8 cellular contexts compared by ENCODE assay signal in genomic region chr10:121927841-121928527, GRCh38. TPM values are rescaled to one million over a fixed set of nuclear protein-coding genes. Genes with fewer than 3 reads are reported as not detected.
A peak's percentile ranks its signal among the peaks of the same experiment; 100 is the strongest.
DNase-seq lines count a peak whose midpoint lies in the region; ATAC-seq and TF ChIP-seq lines count a peak whose summit lies in the region.

Gene ATE1 (minus strand): TSS chr10:121928031. CDS start chr10:121927949, 82 bp downstream.

- H3K27me3 ChIP-seq in trophoblast cell (ENCODE audit: insufficient read depth, low read length) (no peaks in the 10 kb centered on the region), tibial nerve (no peaks in the 10 kb centered on the region)

- peak within 1 kb of the TSS; percentile 95 for H2BK120ac ChIP-seq in trophoblast cell (ENCODE audit: insufficient read depth, low read length, poor library complexity)

- CTCF ChIA-PET in T-cell (lab: Charles Lee) = interaction anchor here in 1 of 2 donors (0.6 kb wide), 1 partner anchor 41 kb away, joined by 3 read pairs; no protein-coding TSS in a partner anchor

- ATAC-seq in HG02678 (IDR thresholded peaks at IDR 0.05; ENCODE audit: unreplicated experiment) = peak; percentile 86
- ATAC-seq in T-cell (replicated peaks in 1 of 4) = peak; percentile 96 to 98 (median 97)

- peak within 1 kb of the TSS; percentile 83 to 94 (median 92) for H3K4me3 Mint-ChIP-seq in T-cell

- H2BK5ac ChIP-seq in trophoblast cell (ENCODE audit: low read depth, low read length, poor library complexity) = peak within 1 kb of the TSS; percentile 97

- peak in 1 of 2 donors; percentile 93 for TF ChIP-seq EP300 in tibial nerve (IDR thresholded peaks at IDR 0.05)

- POLR2A ChIA-PET in T-cell (lab: Charles Lee) = no interaction called here

- H3K4me3 ChIP-seq in GM12875 (ENCODE audit: low read depth, low read length) (peak within 1 kb of the TSS; percentile 84), trophoblast cell (ENCODE audit: low read depth, low read length) (peak within 1 kb of the TSS; percentile 97), tibial nerve (peak within 1 kb of the TSS; percentile 81 to 100 (median 91))

- H3K23ac ChIP-seq in trophoblast cell (ENCODE audit: low read length) = no peak within 1 kb of the TSS

- DNase-seq in NCI-H128 (lab: John Stamatoyannopoulos, UW; ENCODE audit: unreplicated experiment) (peak; percentile 58), T-cell (peak; percentile 62 to 84 (median 76)), cardiac septum (ENCODE audit: low spot score) (peak; percentile 95), trophoblast cell (peak; percentile 81 to 91), tibial nerve (ENCODE audit: low spot score in 2 of 2) (peak; percentile 80 to 88)

- peak within 1 kb of the TSS; percentile 99 for H4K91ac ChIP-seq in trophoblast cell (ENCODE audit: low read depth, low read length)

- H3K27ac Mint-ChIP-seq in T-cell = peak within 1 kb of the TSS; percentile 91 to 93

- peak within 1 kb of the TSS; percentile 99 for H4K8ac ChIP-seq in trophoblast cell (ENCODE audit: low read depth, low read length)

- H2AFZ ChIP-seq in trophoblast cell (ENCODE audit: insufficient read depth, low read length, poor library complexity) = peak within 1 kb of the TSS; percentile 99

- H3K27me3 Mint-ChIP-seq in T-cell = no peaks in the 10 kb centered on the region

- TF ChIP-seq CTCF in GM12875 (IDR thresholded peaks at IDR 0.05; ENCODE audit: borderline replicate concordance, insufficient read depth, low read depth, low read length) = no peak
- peak in 2 of 5 experiments; percentile 24 to 25 for TF ChIP-seq CTCF in tibial nerve (IDR thresholded peaks at IDR 0.05)

- peak within 1 kb of the TSS; percentile 34 for H2BK12ac ChIP-seq in trophoblast cell (ENCODE audit: low read length)

- 0 to 1% (median 0%) methylated on average over 65 to 87 of the region's 87 CpGs for WGBS in adipose tissue, 3 donors
- no CpG with 5 or more reads among the region's 87 CpGs for WGBS in trophoblast cell (ENCODE audit: extremely low coverage, insufficient coverage, insufficient read length)
- 0 to 1% methylated on average over 43 to 46 of the region's 87 CpGs for WGBS in tibial nerve, 2 donors

- peaks cover 30 to 37% (median 34%) of the 10 kb centered on the region in 3 donors for H3K4me1 Mint-ChIP-seq in T-cell

- H3K9me3 ChIP-seq in trophoblast cell (ENCODE audit: insufficient read depth, low read depth, low read length) (no peaks in the 10 kb centered on the region), tibial nerve (no peaks in the 10 kb centered on the region)

- TF ChIP-seq POLR2A in tibial nerve (IDR thresholded peaks at IDR 0.05) = peak in 1 of 2 donors; percentile 76

- peak within 1 kb of the TSS; percentile 85 for H3K27ac ChIP-seq in adipose tissue (ENCODE audit: low read depth, low read length)
- peak within 1 kb of the TSS; percentile 93 for H3K27ac ChIP-seq in trophoblast cell (ENCODE audit: low read depth, low read length)
- H3K27ac ChIP-seq in tibial nerve = peak within 1 kb of the TSS; percentile 89 to 100 (median 98)

- peak within 1 kb of the TSS; percentile 98 for H4K12ac ChIP-seq in trophoblast cell (ENCODE audit: low read depth, low read length)

- peak within 1 kb of the TSS; percentile 93 for H3K4me2 ChIP-seq in trophoblast cell (ENCODE audit: low read length)

- H3K9ac ChIP-seq in trophoblast cell (ENCODE audit: low read length) = peak within 1 kb of the TSS; percentile 90

- peak within 1 kb of the TSS; percentile 98 for H3K18ac ChIP-seq in trophoblast cell (ENCODE audit: low read length)

- H3K14ac ChIP-seq in trophoblast cell (ENCODE audit: low read length) = peak within 1 kb of the TSS; percentile 95

- no peaks in the 10 kb centered on the region for H3K9me3 Mint-ChIP-seq in T-cell

- peaks cover 9% of the 10 kb centered on the region for H3K79me2 ChIP-seq in trophoblast cell (ENCODE audit: control insufficient read depth, insufficient read depth, low read length, poor library complexity)

- H3K36me3 ChIP-seq in trophoblast cell (ENCODE audit: control insufficient read depth in 1 of 2, insufficient read depth in 2 of 2, low read length in 2 of 2) (no peaks in the 10 kb centered on the region), tibial nerve (peaks cover 0 to 8% (median 0%) of the 10 kb centered on the region in 3 donors)

- peaks cover 0 to 2% of the 10 kb centered on the region in 2 experiments for H3K4me1 ChIP-seq in trophoblast cell (ENCODE audit: control insufficient read depth in 1 of 2, insufficient read depth in 2 of 2, low read length in 2 of 2)
- peaks cover 0 to 37% (median 13%) of the 10 kb centered on the region in 4 donors for H3K4me1 ChIP-seq in tibial nerve

- intact Hi-C loops in cardiac septum (cut with DNase I) = loop anchor here (5.0 to 10.0 kb wide), 3 partner anchors 44 to 187 kb away; no protein-coding TSS in a partner anchor

- H3K36me3 Mint-ChIP-seq in T-cell = peaks cover 1% of the 10 kb centered on the region

- H2AK5ac ChIP-seq in trophoblast cell (ENCODE audit: low read length) = peak within 1 kb of the TSS; percentile 44

- H3K4ac ChIP-seq in trophoblast cell (ENCODE audit: low read depth, low read length) = peak within 1 kb of the TSS; percentile 95

- H3K79me1 ChIP-seq in trophoblast cell (ENCODE audit: low read length) = peaks cover 12% of the 10 kb centered on the region

RNA-seq across cellular contexts. Expression of gene ATE1, which starts in this region (rescaled TPM):
- total RNA-seq in T-cell = 10 to 100 TPM; 18.6 to 28.9 (median 26.0) TPM
- 1 to 10 TPM; 3.0 to 8.6 (median 8.0) TPM for polyA plus RNA-seq in adipose tissue
- 38.1 TPM for total RNA-seq in cardiac septum
- 5.8 and 6.3 TPM in 2 replicates for polyA plus RNA-seq in trophoblast cell (2013)
- 10 to 100 TPM; 18.3 to 24.5 (median 23.5) TPM for total RNA-seq in tibial nerve

Comparison
In these comparisons a context has a peak if more than half of its experiments do, and no peak if none do; other contexts are left out.
1. Peak in every context shown above with its lines: DNase-seq, ATAC-seq, H3K4me3 ChIP-seq and H3K27ac ChIP-seq.